Comparison of ENCODE assay signal across 7 cellular contexts in genomic region chrX:154603438-154604430, GRCh38. TPM values are rescaled to one million over a fixed set of nuclear protein-coding genes. Genes with fewer than 3 reads are reported as not detected.
DNase-seq lines count a peak whose midpoint lies in the region; ATAC-seq and TF ChIP-seq lines count a peak whose summit lies in the region.
"Had no signal": no experiment of that assay in that cellular context is flagged by ENCODE, and none has a peak within 500 bp of the region (broad histone marks: within the 10 kb centered on the region; RNA-seq: fewer than 3 reads in every experiment).

No MANE protein-coding gene starts in this region.

- H3K4me3 ChIP-seq in thoracic aorta: no peak overlapping the region

- no peaks in the 10 kb centered on the region for H3K27me3 ChIP-seq in thoracic aorta (replicated peaks; ENCODE audit: insufficient read depth)

- H3K27ac ChIP-seq in thoracic aorta: peak overlapping the region in 1 of 2 donors; percentile 35

- peaks cover 0 to 11% of the 10 kb centered on the region in 2 donors for H3K4me1 ChIP-seq in thoracic aorta (ENCODE audit: control insufficient read depth in 1 of 2, low read depth in 2 of 2)

- no peaks in the 10 kb centered on the region for H3K9me3 ChIP-seq in thoracic aorta

- DNase-seq in NCI-H345 (lab: John Stamatoyannopoulos, UW): peak; percentile 3
- no peak for DNase-seq in NCI-H345 treated with DMSO at 0.1 percent for 48 hours (lab: John Stamatoyannopoulos, UW; ENCODE audit: unreplicated experiment)
- peak; percentile 26 to 61 for DNase-seq in dermis microvascular lymphatic vessel endothelial cell (ENCODE audit: low read depth in 2 of 2)
- DNase-seq in thoracic aorta (ENCODE audit: low spot score): no peak
- DNase-seq in Ammon's horn (ENCODE audit: low spot score): no peak
- DNase-seq in NCI-H524 treated with DMSO at 0.1 percent for 48 hours (lab: John Stamatoyannopoulos, UW): no peak

- H3K36me3 ChIP-seq in thoracic aorta: no peaks in the 10 kb centered on the region

- no peak for TF ChIP-seq CTCF in thoracic aorta (IDR thresholded peaks at IDR 0.05)

- peak; percentile 43 for ATAC-seq in thoracic aorta (ENCODE audit: insufficient number of reproducible peaks, low FRiP score, low read depth)
- ATAC-seq: activated naive CD4-positive, alpha-beta T cell treated with anti-CD3 and anti-CD28 coated beads, Interleukin-2, amount 50 U/mL, for 72 hours had no signal

RNA-seq across cellular contexts. Expression of gene CTAG1B, which starts 15.3 kb away (rescaled TPM):
- not detected in 2 replicates for total RNA-seq in dermis microvascular lymphatic vessel endothelial cell
- not detected for total RNA-seq in thoracic aorta
- total RNA-seq: activated naive CD4-positive, alpha-beta T cell treated with anti-CD3 and anti-CD28 coated beads, Interleukin-2, amount 50 U/mL, for 72 hours had no signal

RNA-seq across cellular contexts. Expression of gene CTAG1A, which starts 18.8 kb away (rescaled TPM):
- total RNA-seq in dermis microvascular lymphatic vessel endothelial cell: not detected in 2 replicates
- total RNA-seq in thoracic aorta: not detected
- total RNA-seq: activated naive CD4-positive, alpha-beta T cell treated with anti-CD3 and anti-CD28 coated beads, Interleukin-2, amount 50 U/mL, for 72 hours had no signal

RNA-seq across cellular contexts. Expression of gene CTAG2, which starts 49.6 kb away (rescaled TPM):
- not detected in 2 replicates for total RNA-seq in dermis microvascular lymphatic vessel endothelial cell
- not detected for total RNA-seq in thoracic aorta
- total RNA-seq: activated naive CD4-positive, alpha-beta T cell treated with anti-CD3 and anti-CD28 coated beads, Interleukin-2, amount 50 U/mL, for 72 hours had no signal

RNA-seq across cellular contexts. Expression of gene IKBKG, which starts 56.3 kb away (rescaled TPM):
- total RNA-seq in dermis microvascular lymphatic vessel endothelial cell (12.1 and 12.8 TPM in 2 replicates), thoracic aorta (10 to 100 TPM; 25.7 to 52.8 TPM)

RNA-seq across cellular contexts. Expression of gene G6PD, which starts 57.1 kb away (rescaled TPM):
- total RNA-seq in dermis microvascular lymphatic vessel endothelial cell (33.9 and 35.4 TPM in 2 replicates), thoracic aorta (10 to 100 TPM; 67.3 to 70.1 TPM)

Comparison
In these comparisons a context has a peak if more than half of its experiments do, and no peak if none do; other contexts are left out.
1. DNase-seq: peak in NCI-H345 (single experiment) and dermis microvascular lymphatic vessel endothelial cell (2 of 2); none in NCI-H345 treated with DMSO at 0.1 percent for 48 hours (single experiment), thoracic aorta (single experiment), Ammon's horn (single experiment) and NCI-H524 treated with DMSO at 0.1 percent for 48 hours (single experiment).